Comparison of ENCODE assay signal across 8 cellular contexts in genomic region chr3:122382888-122383666, GRCh38. TPM values are rescaled to one million over a fixed set of nuclear protein-coding genes. Genes with fewer than 3 reads are reported as not detected.
DNase-seq lines count a peak whose midpoint lies in the region; ATAC-seq, FAIRE-seq and TF ChIP-seq lines count a peak whose summit lies in the region.

Gene MIX23, minus strand, starts transcription at chr3:122383231. Its CDS starts 7 bp downstream, at chr3:122383224.

- no peaks in the 10 kb centered on the region for H3K9me3 Mint-ChIP-seq in memory B cell

- peak; percentile 45 for ATAC-seq in GM19452 (IDR thresholded peaks at IDR 0.05; ENCODE audit: unreplicated experiment)
- peak; percentile 57 for ATAC-seq in memory B cell (ENCODE audit: low read depth)

- H2BK20ac ChIP-seq in H1 (ENCODE audit: low read length) = no peak within 1 kb of the TSS

- peak within 1 kb of the TSS; percentile 90 for H2AFZ ChIP-seq in H1 (ENCODE audit: low read length)

- H2BK12ac ChIP-seq in H1 (ENCODE audit: low read depth, low read length) = no peak within 1 kb of the TSS; the same call in 1 of the 2 replicates

- H4K5ac ChIP-seq in H1 (ENCODE audit: insufficient read length, low read depth, low read length) = peak within 1 kb of the TSS; percentile 98

- peak within 1 kb of the TSS; percentile 95 for H3K27ac Mint-ChIP-seq in memory B cell

- TF ChIP-seq POLR2A in H1 (IDR thresholded peaks at IDR 0.05; ENCODE audit: control extremely low read depth in 1 of 2, low read depth in 2 of 2, low read length in 2 of 2) = peak; percentile 92 to 96

- H3K27me3 Mint-ChIP-seq in memory B cell = no peaks in the 10 kb centered on the region

- peak within 1 kb of the TSS; percentile 84 for H4K91ac ChIP-seq in H1 (replicated peaks; ENCODE audit: insufficient read length, low read length)

- no peaks in the 10 kb centered on the region for H3K9me3 ChIP-seq in BLaER1 treated with 17β-estradiol and CSF1 and Interleukin-3, amounts not matched to agents 10 nM and 100 nM (replicated peaks in 1 of 11)
- H3K9me3 ChIP-seq in HUES48 (ENCODE audit: control insufficient read depth, insufficient read depth, low read length) = no peaks in the 10 kb centered on the region
- no peaks in the 10 kb centered on the region for H3K9me3 ChIP-seq in NT2/D1 (ENCODE audit: insufficient read depth, low read length)
- no peaks in the 10 kb centered on the region for H3K9me3 ChIP-seq in H1 (ENCODE audit: insufficient read depth in 2 of 2, low read depth in 1 of 2, low read length in 1 of 2)

- peak within 1 kb of the TSS; percentile 88; the same call in 1 of the 2 replicates for H3K18ac ChIP-seq in H1 (ENCODE audit: extremely low read depth, low read length)

- TF ChIP-seq EP300 in H1 (IDR thresholded peaks at IDR 0.05; ENCODE audit: borderline replicate concordance in 1 of 2, low read depth in 2 of 2, low read length in 2 of 2) = no peak

- peaks cover 0 to 43% (median 20%) of the 10 kb centered on the region in 11 experiments; a peak in 14 of 22 replicates for H3K36me3 ChIP-seq in BLaER1 treated with 17β-estradiol and CSF1 and Interleukin-3, amounts not matched to agents 10 nM and 100 nM
- peaks cover 25% of the 10 kb centered on the region for H3K36me3 ChIP-seq in HUES48 (ENCODE audit: control insufficient read depth, insufficient read depth, low read length)
- H3K36me3 ChIP-seq in NT2/D1 (ENCODE audit: insufficient read depth, insufficient read length, low read length) = peaks cover 25% of the 10 kb centered on the region
- peaks cover 0 to 7% (median 1%) of the 10 kb centered on the region in 4 experiments; a peak in 2 of 8 replicates for H3K36me3 ChIP-seq in H1 (ENCODE audit: control insufficient read depth in 2 of 4, insufficient read depth in 4 of 4, low read length in 3 of 4)

- H3K4me1 ChIP-seq in BLaER1 treated with 17β-estradiol and CSF1 and Interleukin-3, amounts not matched to agents 10 nM and 100 nM = peaks cover 45 to 77% (median 60%) of the 10 kb centered on the region in 10 experiments
- H3K4me1 ChIP-seq in HUES48 (ENCODE audit: control insufficient read depth, insufficient read depth, low read length) (peaks cover 10% of the 10 kb centered on the region), NT2/D1 (ENCODE audit: insufficient read depth, insufficient read length) (no peaks in the 10 kb centered on the region), H1 (replicated peaks in 1 of 4; ENCODE audit: control insufficient read depth in 3 of 4, insufficient read depth in 4 of 4, low read length in 3 of 4) (peaks cover 0 to 6% (median 3%) of the 10 kb centered on the region in 4 experiments; a peak in 4 of 7 replicates)

- H3K4me3 ChIP-seq in BLaER1 treated with 17β-estradiol and CSF1 and Interleukin-3, amounts not matched to agents 10 nM and 100 nM = peak within 1 kb of the TSS; percentile 75 to 94 (median 84)
- H3K4me3 ChIP-seq in HUES48 (ENCODE audit: low read depth, low read length) = peak within 1 kb of the TSS; percentile 90
- H3K4me3 ChIP-seq in NT2/D1 (ENCODE audit: insufficient read length, low read depth) = peak within 1 kb of the TSS; percentile 91
- peak within 1 kb of the TSS; percentile 78 to 96 (median 94) for H3K4me3 ChIP-seq in H1 (ENCODE audit: extremely low read depth in 1 of 4, insufficient read depth in 2 of 4, low read depth in 3 of 4, low read length in 4 of 4)

- no peak within 1 kb of the TSS for H2AK5ac ChIP-seq in H1 (ENCODE audit: low read depth, low read length)

- FAIRE-seq in H1 (lab: Jason Lieb, UNC) = no peak

- no peak within 1 kb of the TSS for H2BK15ac ChIP-seq in H1 (ENCODE audit: low read length)

- DNase-seq in NT2/D1 (ENCODE audit: low read depth, low spot score) (peak; percentile 73), H1 (ENCODE audit: low read depth in 1 of 2, low spot score in 2 of 2) (peak; percentile 47 to 94), memory B cell (ENCODE audit: low spot score in 2 of 2) (peak; percentile 76 to 81)
- peak; percentile 66 to 69 (median 69) for DNase-seq in activated CD8-positive, alpha-beta memory T cell treated with anti-CD3 and anti-CD28 coated beads for 48 hours (ENCODE audit: low read depth in 2 of 3, low spot score in 2 of 3)
- peak; percentile 60 for DNase-seq in stimulated activated CD8-positive, alpha-beta memory T cell treated with anti-CD3 and anti-CD28 coated beads, Interleukin-12 subunit alpha, Interleukin-12 subunit beta, amount 100 ng/mL, for 24 hours (ENCODE audit: extremely low read depth)

- H3K36me3 Mint-ChIP-seq in memory B cell = peaks cover 3% of the 10 kb centered on the region

- H2BK5ac ChIP-seq in H1 (ENCODE audit: low read depth, low read length) = peak within 1 kb of the TSS; percentile 76

- peak within 1 kb of the TSS; percentile 88 for H3K4ac ChIP-seq in H1 (replicated peaks; ENCODE audit: insufficient read length, low read depth, low read length)

- WGBS in H1 (ENCODE audit: extremely low coverage in 1 of 2, insufficient coverage in 1 of 2, insufficient read length in 1 of 2, insufficient replicate concordance in 2 of 2, low coverage in 1 of 2, low lambda C conversion rate in 2 of 2, missing lambda C conversion rate in 1 of 2), 2 experiments = 2% methylated on average over 29 of the region's 31 CpGs; no CpG with 5 or more reads in 1 of the 2 experiments

- peaks cover 3 to 77% of the 10 kb centered on the region in 2 experiments; a peak in 3 of 4 replicates for H3K79me2 ChIP-seq in H1 (ENCODE audit: control insufficient read depth in 1 of 2, insufficient read depth in 2 of 2, low read length in 2 of 2)

- H3K4me1 Mint-ChIP-seq in memory B cell = peaks cover 27% of the 10 kb centered on the region

- CTCF ChIA-PET in H1 (lab: Charles Lee; ENCODE audit: partially characterized antibody) = interaction anchor here (1.0 to 1.4 kb wide), 3 partner anchors 8 to 296 kb away, joined by 3 to 7 read pairs (median 3); no protein-coding TSS in a partner anchor

- H3K23ac ChIP-seq in H1 (ENCODE audit: insufficient read length) = no peak within 1 kb of the TSS

- no peak within 1 kb of the TSS for H3K14ac ChIP-seq in H1 (ENCODE audit: insufficient read length)

- POLR2A ChIA-PET in H1 (lab: Charles Lee; ENCODE audit: partially characterized antibody) = interaction anchor here (0.8 to 3.2 kb wide), 19 partner anchors 9 to 1775 kb away, joined by 3 to 29 read pairs (median 4); partner anchors contain the start of genes HSPBAP1, KPNA1 and WDR5B

- H3K9ac ChIP-seq in BLaER1 treated with 17β-estradiol and CSF1 and Interleukin-3, amounts not matched to agents 10 nM and 100 nM = peak within 1 kb of the TSS; percentile 82 to 90 (median 85)
- H3K9ac ChIP-seq in HUES48 (ENCODE audit: low read depth, low read length) (peak within 1 kb of the TSS; percentile 90), NT2/D1 (ENCODE audit: insufficient read length, low read depth) (peak within 1 kb of the TSS; percentile 89), H1 (replicated peaks in 1 of 4; ENCODE audit: extremely low read depth in 1 of 4, low read depth in 3 of 4, low read length in 3 of 4) (peak within 1 kb of the TSS; percentile 86 to 96 (median 90))

- H3K23me2 ChIP-seq in H1 (ENCODE audit: low read depth, low read length) = peaks cover 11% of the 10 kb centered on the region

- H3K4me3 Mint-ChIP-seq in memory B cell = peak within 1 kb of the TSS; percentile 94

- H4K20me1 ChIP-seq in BLaER1 treated with 17β-estradiol and CSF1 and Interleukin-3, amounts not matched to agents 10 nM and 100 nM = peaks cover 0 to 28% (median 4%) of the 10 kb centered on the region in 11 experiments; a peak in 5 of 22 replicates
- no peaks in the 10 kb centered on the region for H4K20me1 ChIP-seq in H1 (replicated peaks in 1 of 2; ENCODE audit: control insufficient read depth in 1 of 2, insufficient read depth in 2 of 2, low read length in 2 of 2)

- no peak for TF ChIP-seq CTCF in H1 (IDR thresholded peaks at IDR 0.05; ENCODE audit: control extremely low read depth in 1 of 3, insufficient read depth in 1 of 3, low read depth in 1 of 3, low read length in 3 of 3)

- peak within 1 kb of the TSS; percentile 56 to 91 (median 82); a peak in 21 of 22 replicates for H3K27ac ChIP-seq in BLaER1 treated with 17β-estradiol and CSF1 and Interleukin-3, amounts not matched to agents 10 nM and 100 nM
- peak within 1 kb of the TSS; percentile 91 for H3K27ac ChIP-seq in HUES48 (ENCODE audit: low read depth, low read length)
- H3K27ac ChIP-seq in H1 (ENCODE audit: low read depth, low read length) = peak within 1 kb of the TSS; percentile 80

- H3K79me1 ChIP-seq in H1 (ENCODE audit: low read depth, low read length) = no peaks in the 10 kb centered on the region; the same call in 1 of the 2 replicates

- H4K8ac ChIP-seq in H1 (ENCODE audit: extremely low read depth, insufficient read depth, low read length) = peak within 1 kb of the TSS; percentile 99

- no peak for TF ChIP-seq RAD21 in H1 (IDR thresholded peaks at IDR 0.05 in 1 of 2, conservative IDR thresholded peaks at IDR 0.05 in 1 of 2; ENCODE audit: low read depth in 2 of 2, low read length in 2 of 2)

- H3K27me3 ChIP-seq in BLaER1 treated with 17β-estradiol and CSF1 and Interleukin-3, amounts not matched to agents 10 nM and 100 nM = no peaks in the 10 kb centered on the region
- H3K27me3 ChIP-seq in HUES48 (ENCODE audit: control insufficient read depth, insufficient read depth, low read length) (no peaks in the 10 kb centered on the region), NT2/D1 (ENCODE audit: insufficient read depth, insufficient read length) (no peaks in the 10 kb centered on the region), H1 (replicated peaks in 1 of 4; ENCODE audit: control insufficient read depth in 3 of 4, extremely low read depth in 1 of 4, insufficient read depth in 3 of 4, low read length in 3 of 4) (no peaks in the 10 kb centered on the region)

- H2BK120ac ChIP-seq in H1 (replicated peaks; ENCODE audit: low read depth, low read length) = peak within 1 kb of the TSS; percentile 2

- H3K4me2 ChIP-seq in BLaER1 treated with 17β-estradiol and CSF1 and Interleukin-3, amounts not matched to agents 10 nM and 100 nM = peak within 1 kb of the TSS; percentile 79 to 98 (median 93)
- peak within 1 kb of the TSS; percentile 85 for H3K4me2 ChIP-seq in H1 (ENCODE audit: insufficient read depth in 1 of 2, low read depth in 2 of 2, low read length in 2 of 2)

- peak within 1 kb of the TSS; percentile 74 for H3K56ac ChIP-seq in H1 (replicated peaks; ENCODE audit: insufficient read length, low read depth, low read length)

TF ChIP-seq in H1, 55 proteins besides CTCF, POLR2A, EP300 and RAD21 (continues in another document):
- TF ChIP-seq RNF2 (IDR thresholded peaks at IDR 0.05; ENCODE audit: borderline replicate concordance, low read depth, low read length, missing control alignments, poor library complexity, severe bottlenecking) (no peak), ASH2L (IDR thresholded peaks at IDR 0.05; ENCODE audit: low read length) (peak; percentile 98)

RNA-seq across cellular contexts. Expression of gene MIX23, which starts in this region (rescaled TPM):
- total RNA-seq in H1 (2021; fragmentation: NEBNext Ultra II Directional; extraction: Animal tissue kit (Norgen Biotek cat#: 25700)) = 69.6 and 90.1 TPM in 2 replicates
- 10.9 and 22.1 TPM in 2 replicates for polyA plus RNA-seq in H1 (2011; rRNA removed)
- 36.9 TPM for polyA plus RNA-seq in H1 (2011; cell fraction: cytosol; rRNA removed)
- polyA plus RNA-seq in H1 (2011; cell fraction: nucleus; rRNA removed) = 9.0 TPM
- 31.4 to 83.1 TPM (median 39.3 TPM) in 4 replicates for polyA plus RNA-seq in H1 (2012, experiment 1 of 2)
- polyA plus RNA-seq in H1 (2012, experiment 2 of 2) = 31.0 TPM
- 78.4 TPM for polyA plus RNA-seq in H1 (2013, experiment 1 of 2)
- polyA plus RNA-seq in H1 (2013, experiment 2 of 2) = 76.4 TPM
- polyA minus RNA-seq in H1 (2011; rRNA and poly(A)+ RNA removed) = 12.1 and 14.5 TPM in 2 replicates
- polyA minus RNA-seq in H1 (2011; cell fraction: cytosol; rRNA and poly(A)+ RNA removed) = 14.8 TPM
- 17.7 TPM for polyA minus RNA-seq in H1 (2011; cell fraction: nucleus; rRNA and poly(A)+ RNA removed)

Comparison
In these comparisons a context has a peak if more than half of its experiments do, and no peak if none do; other contexts are left out.
1. Peak in every context shown above with its lines: DNase-seq, ATAC-seq, H3K4me3 ChIP-seq and H3K27ac ChIP-seq.